1 cellular context compared by ENCODE assay signal in genomic region chr7:13628231-13629001, GRCh38.
TF ChIP-seq lines count a peak whose summit lies in the region.

No MANE protein-coding gene starts in this region.

TF ChIP-seq in GM23338, 12 proteins besides CTCF, POLR2A, EP300 and RAD21:
- TF ChIP-seq REST (IDR thresholded peaks at IDR 0.05; ENCODE audit: unreplicated experiment) (no peak), CREB1 (CRISPR knock-in tag; IDR thresholded peaks at IDR 0.05; ENCODE audit: low read depth) (no peak), NANOG (IDR thresholded peaks at IDR 0.05; ENCODE audit: borderline replicate concordance) (no peak), ZNF114 (CRISPR knock-in tag; IDR thresholded peaks at IDR 0.05) (no peak), ETS1 (IDR thresholded peaks at IDR 0.05) (no peak), JUNB (IDR thresholded peaks at IDR 0.05; ENCODE audit: unreplicated experiment) (no peak), ZNF462 (CRISPR knock-in tag; IDR thresholded peaks at IDR 0.05) (no peak), ZNF331 (CRISPR knock-in tag; IDR thresholded peaks at IDR 0.05; ENCODE audit: low read depth) (no peak), EZH2 (IDR thresholded peaks at IDR 0.05; ENCODE audit: low read depth, unreplicated experiment) (no peak), EZH2phosphoT487 (IDR thresholded peaks at IDR 0.05; ENCODE audit: unreplicated experiment) (no peak), STAT1 (IDR thresholded peaks at IDR 0.05; ENCODE audit: unreplicated experiment) (no peak), POLR2AphosphoS5 (IDR thresholded peaks at IDR 0.05; ENCODE audit: low read depth) (no peak)
